ENCODE assay signal across 1 cellular context in genomic region chr1:226946285-226946684, GRCh38.
TF ChIP-seq lines count a peak whose summit lies in the region.

No MANE protein-coding gene starts in this region.

TF ChIP-seq in WTC11, 78 proteins besides CTCF, POLR2A, EP300 and RAD21 (continued from another document):
- TF ChIP-seq, protein P1, sequence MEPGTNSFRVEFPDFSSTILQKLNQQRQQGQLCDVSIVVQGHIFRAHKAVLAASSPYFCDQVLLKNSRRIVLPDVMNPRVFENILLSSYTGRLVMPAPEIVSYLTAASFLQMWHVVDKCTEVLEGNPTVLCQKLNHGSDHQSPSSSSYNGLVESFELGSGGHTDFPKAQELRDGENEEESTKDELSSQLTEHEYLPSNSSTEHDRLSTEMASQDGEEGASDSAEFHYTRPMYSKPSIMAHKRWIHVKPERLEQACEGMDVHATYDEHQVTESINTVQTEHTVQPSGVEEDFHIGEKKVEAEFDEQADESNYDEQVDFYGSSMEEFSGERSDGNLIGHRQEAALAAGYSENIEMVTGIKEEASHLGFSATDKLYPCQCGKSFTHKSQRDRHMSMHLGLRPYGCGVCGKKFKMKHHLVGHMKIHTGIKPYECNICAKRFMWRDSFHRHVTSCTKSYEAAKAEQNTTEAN (CRISPR knock-in tag; IDR thresholded peaks at IDR 0.05): no peak
- TF ChIP-seq CBFB (CRISPR knock-in tag; IDR thresholded peaks at IDR 0.05; ENCODE audit: low read depth) (no peak), NFYB (CRISPR knock-in tag; conservative IDR thresholded peaks at IDR 0.05; ENCODE audit: low read depth) (no peak), ZSCAN18 (CRISPR knock-in tag; IDR thresholded peaks at IDR 0.05) (no peak), PREB (CRISPR knock-in tag; IDR thresholded peaks at IDR 0.05; ENCODE audit: borderline replicate concordance) (no peak), E2F4 (CRISPR knock-in tag; IDR thresholded peaks at IDR 0.05; ENCODE audit: borderline replicate concordance, low read depth) (no peak), EMX1 (CRISPR knock-in tag; IDR thresholded peaks at IDR 0.05) (no peak), MAX (CRISPR knock-in tag; IDR thresholded peaks at IDR 0.05) (no peak), CDX4 (CRISPR knock-in tag; IDR thresholded peaks at IDR 0.05; ENCODE audit: borderline replicate concordance) (no peak), ZNF423 (CRISPR knock-in tag; IDR thresholded peaks at IDR 0.05) (no peak), SOX15 (CRISPR knock-in tag; IDR thresholded peaks at IDR 0.05) (no peak), ZBTB21 (CRISPR knock-in tag; IDR thresholded peaks at IDR 0.05; ENCODE audit: borderline replicate concordance) (no peak), ZNF219 (CRISPR knock-in tag; IDR thresholded peaks at IDR 0.05; ENCODE audit: borderline replicate concordance) (no peak), FOXJ3 (CRISPR knock-in tag; IDR thresholded peaks at IDR 0.05; ENCODE audit: borderline replicate concordance) (no peak), FOXK1 (CRISPR knock-in tag; IDR thresholded peaks at IDR 0.05) (no peak), ZNF671 (CRISPR knock-in tag; IDR thresholded peaks at IDR 0.05) (no peak)
- TF ChIP-seq, protein P2, sequence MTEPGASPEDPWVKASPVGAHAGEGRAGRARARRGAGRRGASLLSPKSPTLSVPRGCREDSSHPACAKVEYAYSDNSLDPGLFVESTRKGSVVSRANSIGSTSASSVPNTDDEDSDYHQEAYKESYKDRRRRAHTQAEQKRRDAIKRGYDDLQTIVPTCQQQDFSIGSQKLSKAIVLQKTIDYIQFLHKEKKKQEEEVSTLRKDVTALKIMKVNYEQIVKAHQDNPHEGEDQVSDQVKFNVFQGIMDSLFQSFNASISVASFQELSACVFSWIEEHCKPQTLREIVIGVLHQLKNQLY (CRISPR knock-in tag; IDR thresholded peaks at IDR 0.05): no peak
